Comparison of ENCODE assay signal across 1 cellular context in the genomic region with DNA sequence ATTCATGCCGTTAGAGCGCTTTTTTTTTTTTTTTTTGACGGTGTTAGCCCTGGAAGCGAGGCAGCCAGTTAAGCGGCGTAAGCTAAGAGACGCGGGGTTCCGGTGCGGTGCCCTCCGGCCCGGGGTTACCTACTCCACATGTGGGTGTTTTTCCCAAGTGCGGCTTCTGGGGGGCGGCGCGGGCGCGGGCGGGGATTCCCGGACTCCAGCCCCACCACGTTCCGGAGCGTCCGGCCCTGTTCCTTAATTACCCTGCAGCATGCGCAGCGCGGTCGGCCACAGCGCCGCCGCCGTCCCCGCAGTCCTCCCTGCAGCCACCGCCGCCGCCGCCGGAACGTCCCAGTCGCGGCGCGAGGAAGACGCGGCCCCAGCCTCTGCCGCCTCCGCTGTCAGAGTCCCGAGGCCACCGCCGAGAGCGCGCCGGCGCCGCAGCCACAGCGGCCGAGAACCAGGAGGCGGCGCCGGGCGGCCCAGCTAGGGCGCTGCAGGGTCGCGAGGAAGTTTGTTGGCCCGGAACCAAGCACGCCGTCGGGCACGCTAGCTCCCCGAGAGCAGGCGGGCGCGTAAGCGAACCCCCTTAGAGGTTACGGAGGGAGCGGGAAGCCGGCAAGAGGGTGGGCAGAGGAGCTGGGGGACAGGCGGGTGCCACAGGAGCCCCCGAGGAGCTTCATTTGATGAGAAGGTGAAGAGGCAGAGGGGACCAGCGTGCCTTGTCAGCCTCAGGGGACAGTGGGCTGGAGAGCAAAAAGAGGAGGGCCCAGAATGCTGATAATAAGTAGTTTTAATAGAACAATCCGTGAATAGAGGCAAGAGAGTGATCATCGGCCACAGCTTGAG.
TF ChIP-seq lines count a peak whose summit lies in the region.

No MANE protein-coding gene starts in this region.

TF ChIP-seq in K562, 482 proteins besides CTCF, POLR2A, EP300 and RAD21 (continued from another document and continues in another):
- TF ChIP-seq CHD7 (IDR thresholded peaks at IDR 0.05; ENCODE audit: low read depth, low read length) (no peak), HNRNPK (IDR thresholded peaks at IDR 0.05; ENCODE audit: low read depth, low read length, poor library complexity, severe bottlenecking) (no peak), ZBTB2 (IDR thresholded peaks at IDR 0.05) (no peak), FOXO4 (CRISPR knock-in tag; IDR thresholded peaks at IDR 0.05) (no peak), ZNF707 (CRISPR knock-in tag; conservative IDR thresholded peaks at IDR 0.05) (no peak), FOXA3 (CRISPR knock-in tag; conservative IDR thresholded peaks at IDR 0.05 in 1 of 2, IDR thresholded peaks at IDR 0.05 in 1 of 2) (no peak), PTTG1 (tag; IDR thresholded peaks at IDR 0.05; ENCODE audit: low read depth) (no peak), NRF1 (conservative IDR thresholded peaks at IDR 0.05 in 1 of 2, IDR thresholded peaks at IDR 0.05 in 1 of 2) (peak; percentile 57 to 67; a peak in 3 of 4 replicates), E2F3 (CRISPR knock-in tag; IDR thresholded peaks at IDR 0.05) (no peak), ID3 (CRISPR knock-in tag; IDR thresholded peaks at IDR 0.05) (no peak), ID3 (tag; IDR thresholded peaks at IDR 0.05) (peak; percentile 37; the same call in 1 of the 2 replicates), MTF1 (CRISPR knock-in tag; IDR thresholded peaks at IDR 0.05; ENCODE audit: borderline replicate concordance) (no peak), ZNF175 (CRISPR knock-in tag; IDR thresholded peaks at IDR 0.05; ENCODE audit: low read depth) (no peak), CREBBP (IDR thresholded peaks at IDR 0.05; ENCODE audit: low read depth, low read length) (no peak), CGGBP1 (CRISPR knock-in tag; IDR thresholded peaks at IDR 0.05) (no peak), TEAD1 (CRISPR knock-in tag; IDR thresholded peaks at IDR 0.05) (peak in 1 of 2 experiments; percentile 58; a peak in 1 of 4 replicates), PML (IDR thresholded peaks at IDR 0.05; ENCODE audit: low read length) (no peak), CHCHD3 (CRISPR knock-in tag; IDR thresholded peaks at IDR 0.05) (no peak), YBX1 (IDR thresholded peaks at IDR 0.05) (no peak), HMGXB4 (CRISPR knock-in tag; IDR thresholded peaks at IDR 0.05) (no peak), ZBTB1 (CRISPR knock-in tag; IDR thresholded peaks at IDR 0.05; ENCODE audit: borderline replicate concordance, low read depth) (peak; percentile 94), SRSF1 (IDR thresholded peaks at IDR 0.05; ENCODE audit: low read depth, low read length) (no peak), HMG20A (CRISPR knock-in tag; conservative IDR thresholded peaks at IDR 0.05) (no peak), BMI1 (IDR thresholded peaks at IDR 0.05; ENCODE audit: low read length) (no peak), ZBTB12 (CRISPR knock-in tag; IDR thresholded peaks at IDR 0.05) (no peak), HDAC2 (IDR thresholded peaks at IDR 0.05) (no peak), BCOR (IDR thresholded peaks at IDR 0.05) (no peak), FOXP1 (CRISPR knock-in tag; IDR thresholded peaks at IDR 0.05) (0 out of 2 replicates have a peak, but pooled peaks have one; percentile 31)
- TF ChIP-seq, protein P1, sequence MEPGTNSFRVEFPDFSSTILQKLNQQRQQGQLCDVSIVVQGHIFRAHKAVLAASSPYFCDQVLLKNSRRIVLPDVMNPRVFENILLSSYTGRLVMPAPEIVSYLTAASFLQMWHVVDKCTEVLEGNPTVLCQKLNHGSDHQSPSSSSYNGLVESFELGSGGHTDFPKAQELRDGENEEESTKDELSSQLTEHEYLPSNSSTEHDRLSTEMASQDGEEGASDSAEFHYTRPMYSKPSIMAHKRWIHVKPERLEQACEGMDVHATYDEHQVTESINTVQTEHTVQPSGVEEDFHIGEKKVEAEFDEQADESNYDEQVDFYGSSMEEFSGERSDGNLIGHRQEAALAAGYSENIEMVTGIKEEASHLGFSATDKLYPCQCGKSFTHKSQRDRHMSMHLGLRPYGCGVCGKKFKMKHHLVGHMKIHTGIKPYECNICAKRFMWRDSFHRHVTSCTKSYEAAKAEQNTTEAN (CRISPR knock-in tag; IDR thresholded peaks at IDR 0.05): no peak
- TF ChIP-seq, protein P2, sequence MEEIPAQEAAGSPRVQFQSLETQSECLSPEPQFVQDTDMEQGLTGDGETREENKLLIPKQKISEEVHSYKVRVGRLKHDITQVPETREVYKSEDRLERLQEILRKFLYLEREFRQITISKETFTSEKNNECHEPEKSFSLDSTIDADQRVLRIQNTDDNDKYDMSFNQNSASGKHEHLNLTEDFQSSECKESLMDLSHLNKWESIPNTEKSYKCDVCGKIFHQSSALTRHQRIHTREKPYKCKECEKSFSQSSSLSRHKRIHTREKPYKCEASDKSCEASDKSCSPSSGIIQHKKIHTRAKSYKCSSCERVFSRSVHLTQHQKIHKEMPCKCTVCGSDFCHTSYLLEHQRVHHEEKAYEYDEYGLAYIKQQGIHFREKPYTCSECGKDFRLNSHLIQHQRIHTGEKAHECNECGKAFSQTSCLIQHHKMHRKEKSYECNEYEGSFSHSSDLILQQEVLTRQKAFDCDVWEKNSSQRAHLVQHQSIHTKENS (CRISPR knock-in tag; IDR thresholded peaks at IDR 0.05): no peak
